In the genomic region with DNA sequence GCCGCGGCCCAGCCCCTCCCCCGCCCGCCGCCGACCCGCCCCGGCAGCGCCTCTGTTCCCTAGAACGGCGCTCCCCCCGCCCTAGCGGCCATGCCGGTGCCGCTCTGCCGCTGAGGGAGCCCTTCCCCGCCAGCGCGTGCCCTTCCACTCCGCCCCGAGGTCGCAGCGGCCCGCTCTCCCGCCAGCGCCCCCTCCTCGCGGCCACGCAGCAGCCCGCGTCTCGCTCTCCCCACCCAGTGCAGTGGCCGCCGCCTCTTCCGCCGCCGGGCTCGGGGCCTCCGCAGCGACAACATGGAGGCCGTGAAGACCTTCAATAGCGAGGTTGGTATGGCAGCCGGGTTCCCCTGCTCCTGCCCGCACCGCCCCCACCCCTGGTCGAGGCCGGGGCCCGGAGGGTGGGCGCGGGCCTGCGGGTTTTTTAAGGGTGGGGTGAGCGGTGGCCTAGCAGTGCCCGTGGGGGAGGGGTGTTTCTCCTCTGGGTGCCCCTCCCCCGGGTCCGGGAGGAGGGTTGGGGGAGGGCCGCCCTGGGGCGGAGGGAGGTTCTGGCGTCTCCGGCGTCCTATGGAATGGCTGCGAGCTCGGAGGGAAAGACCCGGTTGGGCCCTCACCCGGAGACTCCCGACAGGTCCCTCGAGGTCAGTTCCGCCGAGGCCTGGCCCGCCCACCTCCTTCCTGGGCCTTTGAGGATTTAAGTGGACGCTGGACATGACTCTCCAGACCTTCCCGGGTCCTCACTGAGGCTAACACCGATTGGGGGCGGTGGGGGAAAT, we compare ENCODE assay signal across 1 cellular context.
TF ChIP-seq lines count a peak whose summit lies in the region.

No MANE protein-coding gene starts in this region.

TF ChIP-seq in GM23338, 12 proteins besides CTCF, POLR2A, EP300 and RAD21 (continued from another document):
- TF ChIP-seq, protein P1, sequence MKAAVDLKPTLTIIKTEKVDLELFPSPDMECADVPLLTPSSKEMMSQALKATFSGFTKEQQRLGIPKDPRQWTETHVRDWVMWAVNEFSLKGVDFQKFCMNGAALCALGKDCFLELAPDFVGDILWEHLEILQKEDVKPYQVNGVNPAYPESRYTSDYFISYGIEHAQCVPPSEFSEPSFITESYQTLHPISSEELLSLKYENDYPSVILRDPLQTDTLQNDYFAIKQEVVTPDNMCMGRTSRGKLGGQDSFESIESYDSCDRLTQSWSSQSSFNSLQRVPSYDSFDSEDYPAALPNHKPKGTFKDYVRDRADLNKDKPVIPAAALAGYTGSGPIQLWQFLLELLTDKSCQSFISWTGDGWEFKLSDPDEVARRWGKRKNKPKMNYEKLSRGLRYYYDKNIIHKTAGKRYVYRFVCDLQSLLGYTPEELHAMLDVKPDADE (IDR thresholded peaks at IDR 0.05), result 0 out of 2 replicates have a peak, but pooled peaks have one; percentile 17
